ENCODE assay signal across 14 cellular contexts in genomic region chr7:102610996-102611685, GRCh38. TPM values are rescaled to one million over a fixed set of nuclear protein-coding genes. Genes with fewer than 3 reads are reported as not detected.
DNase-seq lines count a peak whose midpoint lies in the region; ATAC-seq and TF ChIP-seq lines count a peak whose summit lies in the region.
"Not testable (repeated sequence)": the region's sequence is repeated elsewhere in the genome, so short reads cannot be mapped to it uniquely, and the experiment has no call there.
"Had no signal": no experiment of that assay in that cellular context is flagged by ENCODE, and none has a peak within 500 bp of the region (broad histone marks: within the 10 kb centered on the region; RNA-seq: fewer than 3 reads in every experiment).

No MANE protein-coding gene starts in this region.

- peak; percentile 23 for ATAC-seq in GM18517 (IDR thresholded peaks at IDR 0.05; ENCODE audit: unreplicated experiment)
- peak; percentile 41 for ATAC-seq in GM19463 (IDR thresholded peaks at IDR 0.05; ENCODE audit: unreplicated experiment)
- peak; percentile 41 for ATAC-seq in HG02588 (IDR thresholded peaks at IDR 0.05; ENCODE audit: unreplicated experiment)
- ATAC-seq in HG03064 (IDR thresholded peaks at IDR 0.05; ENCODE audit: low read depth, unreplicated experiment): peak; percentile 39
- ATAC-seq in HG03571 (IDR thresholded peaks at IDR 0.05; ENCODE audit: unreplicated experiment): peak; percentile 37
- peak; percentile 69 for ATAC-seq in activated naive CD8-positive, alpha-beta T cell treated with anti-CD3 and anti-CD28 coated beads, Interleukin-2, amount 10 ng/mL, durations not matched to agents 7 days and 5 days (ENCODE audit: low read depth)
- ATAC-seq in left lung: peak; percentile 55
- peak; percentile 48 for ATAC-seq in stimulated activated naive CD8-positive, alpha-beta T cell treated with anti-CD3 and anti-CD28 coated beads, Interleukin-15, Interleukin-2, amounts not matched to agents 100 U/mL and 50 U/mL, for 24 hours

- H3K9me3 ChIP-seq in left lung: not testable (repeated sequence)

- H3K27me3 Mint-ChIP-seq in activated naive CD8-positive, alpha-beta T cell treated with anti-CD3 and anti-CD28 coated beads, Interleukin-2, amount 10 ng/mL, durations not matched to agents 7 days and 5 days: not testable (repeated sequence)

- POLR2A ChIA-PET in activated naive CD8-positive, alpha-beta T cell treated with anti-CD3 and anti-CD28 coated beads, Interleukin-2, amount 10 ng/mL, durations not matched to agents 7 days and 5 days (lab: Charles Lee): not testable (repeated sequence)

- not testable (repeated sequence) for H3K4me3 ChIP-seq in left lung

- not testable (repeated sequence) for H3K4me1 Mint-ChIP-seq in activated naive CD8-positive, alpha-beta T cell treated with anti-CD3 and anti-CD28 coated beads, Interleukin-2, amount 10 ng/mL, durations not matched to agents 7 days and 5 days

- H3K4me1 ChIP-seq in left lung: not testable (repeated sequence)

- H3K9me3 Mint-ChIP-seq in activated naive CD8-positive, alpha-beta T cell treated with anti-CD3 and anti-CD28 coated beads, Interleukin-2, amount 10 ng/mL, durations not matched to agents 7 days and 5 days: not testable (repeated sequence)

- intact Hi-C loops in left lung (cut with DNase I): not testable (repeated sequence)

- H3K36me3 ChIP-seq in left lung: not testable (repeated sequence)

- DNase-seq in activated naive CD8-positive, alpha-beta T cell treated with anti-CD3 and anti-CD28 coated beads, Interleukin-2, amount 10 ng/mL, durations not matched to agents 7 days and 5 days; left lung; stimulated activated naive CD8-positive, alpha-beta T cell treated with anti-CD3 and anti-CD28 coated beads, Interleukin-15, Interleukin-2, amounts not matched to agents 100 U/mL and 50 U/mL, for 24 hours: not testable (repeated sequence)

- H3K27ac Mint-ChIP-seq in activated naive CD8-positive, alpha-beta T cell treated with anti-CD3 and anti-CD28 coated beads, Interleukin-2, amount 10 ng/mL, durations not matched to agents 7 days and 5 days: not testable (repeated sequence)

- not testable (repeated sequence) for H3K4me3 Mint-ChIP-seq in activated naive CD8-positive, alpha-beta T cell treated with anti-CD3 and anti-CD28 coated beads, Interleukin-2, amount 10 ng/mL, durations not matched to agents 7 days and 5 days

- not testable (repeated sequence) for H3K27ac ChIP-seq in left lung

- not testable (repeated sequence) for H3K36me3 Mint-ChIP-seq in activated naive CD8-positive, alpha-beta T cell treated with anti-CD3 and anti-CD28 coated beads, Interleukin-2, amount 10 ng/mL, durations not matched to agents 7 days and 5 days

- TF ChIP-seq CTCF in left lung (IDR thresholded peaks at IDR 0.05): not testable (repeated sequence)

- not testable (repeated sequence) for H3K27me3 ChIP-seq in left lung

RNA-seq across cellular contexts. Expression of gene RASA4, which starts 5.4 kb away (rescaled TPM):
- total RNA-seq in activated naive CD8-positive, alpha-beta T cell treated with anti-CD3 and anti-CD28 coated beads, Interleukin-2, amount 10 ng/mL, durations not matched to agents 7 days and 5 days: 10 to 100 TPM; 40.5 to 43.2 TPM
- 10 to 100 TPM; 22.9 to 43.2 TPM for total RNA-seq in left lung

RNA-seq across cellular contexts. Expression of gene UPK3BL1, which starts 31.4 kb away (rescaled TPM):
- total RNA-seq in activated naive CD8-positive, alpha-beta T cell treated with anti-CD3 and anti-CD28 coated beads, Interleukin-2, amount 10 ng/mL, durations not matched to agents 7 days and 5 days: 10 to 100 TPM; 41.8 to 44.5 TPM
- total RNA-seq in left lung: 10 to 100 TPM; 15.7 to 18.2 TPM

RNA-seq across cellular contexts. Expression of gene POLR2J3, which starts 38.8 kb away (rescaled TPM):
- total RNA-seq in activated naive CD8-positive, alpha-beta T cell treated with anti-CD3 and anti-CD28 coated beads, Interleukin-2, amount 10 ng/mL, durations not matched to agents 7 days and 5 days: 10 to 100 TPM; 49.0 to 57.2 TPM
- 10 to 100 TPM; 21.6 to 43.4 TPM for total RNA-seq in left lung

RNA-seq across cellular contexts. Expression of gene SPDYE2B, which starts 39.0 kb away (rescaled TPM):
- total RNA-seq in activated naive CD8-positive, alpha-beta T cell treated with anti-CD3 and anti-CD28 coated beads, Interleukin-2, amount 10 ng/mL, durations not matched to agents 7 days and 5 days: not detected
- not detected for total RNA-seq in left lung
- total RNA-seq: Calu3, epithelial cell of proximal tubule, G401, NCI-H460, right atrium auricular region, suprapubic skin had no signal
